21 cellular contexts compared by ENCODE assay signal in the genomic region with DNA sequence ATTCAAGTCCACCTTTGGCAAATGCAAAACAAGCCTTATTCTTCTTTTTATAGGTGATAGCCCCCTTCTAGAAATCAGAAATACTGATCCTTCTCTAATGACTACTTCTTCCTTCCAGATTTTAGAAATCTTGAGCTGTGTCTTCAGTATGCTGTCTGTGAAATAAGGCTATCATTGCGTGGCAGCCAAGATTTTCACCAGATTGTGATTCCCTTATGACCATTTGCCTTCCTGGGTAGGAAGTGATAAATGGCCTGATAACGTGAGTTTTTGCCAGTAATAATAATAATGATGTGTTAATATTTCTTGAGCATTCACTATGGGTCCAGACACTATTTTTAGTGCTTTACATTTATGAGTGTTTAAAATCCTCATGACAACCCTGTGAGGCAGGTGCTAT.
"Had no signal": no experiment of that assay in that cellular context is flagged by ENCODE, and none has a peak within 500 bp of the region (broad histone marks: within the 10 kb centered on the region; RNA-seq: fewer than 3 reads in every experiment).

No MANE protein-coding gene starts in this region.

- H3K9me3 ChIP-seq: SJCRH30 had no signal

- DNase-seq: Karpas-422, KG1, MM.1S, NCI-H1092 treated with DMSO at 0.1 percent for 48 hours, NCI-H1436, NCI-H187, NCI-H2029, NCI-H2081 treated with DMSO at 0.1 percent for 48 hours, NCI-H2171, NCI-H226, NCI-H446, NCI-H510A, NCI-H524 treated with DMSO at 0.1 percent for 48 hours, NCI-H69, NCI-H774, PC-3, SHP77 treated with DMSO at 0.1 percent for 48 hours, SJCRH30 had no signal

- H3K36me3 ChIP-seq: SJCRH30 had no signal

- H3K27ac ChIP-seq: RWPE1, SJCRH30 had no signal

- H3K27me3 ChIP-seq: SJCRH30 had no signal

- H3K4me3 ChIP-seq: SJCRH30 had no signal

- ATAC-seq: Panc1, PC-3, SK-N-SH treated with all-trans-retinoic acid at 6 μM for 48 hours had no signal
